15 cellular contexts compared by ENCODE assay signal in the genomic region with DNA sequence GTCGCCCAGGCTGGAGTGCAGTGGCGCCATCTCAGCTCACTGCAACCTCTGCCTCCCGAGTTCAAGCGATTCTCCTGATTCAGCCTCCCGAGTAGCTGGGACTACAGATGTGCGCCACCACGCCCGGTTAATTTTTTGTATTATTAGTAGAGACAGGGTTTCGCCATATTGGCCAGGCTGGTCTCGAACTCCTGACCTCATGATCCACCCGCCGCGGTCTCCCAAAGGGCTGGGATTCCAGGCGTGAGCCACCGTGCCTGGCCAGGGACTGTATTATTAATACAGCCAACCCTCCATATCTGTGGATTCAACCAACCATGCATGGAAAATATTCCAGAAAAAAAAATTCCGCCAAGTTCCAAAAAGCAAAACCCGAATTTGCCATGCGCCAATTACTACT. TPM values are rescaled to one million over a fixed set of nuclear protein-coding genes. Genes with fewer than 3 reads are reported as not detected.
"Had no signal": no experiment of that assay in that cellular context is flagged by ENCODE, and none has a peak within 500 bp of the region (broad histone marks: within the 10 kb centered on the region; RNA-seq: fewer than 3 reads in every experiment).

No MANE protein-coding gene starts in this region.

RNA-seq across cellular contexts. Expression of gene PGPEP1L, which starts 52.6 kb away (rescaled TPM):
- total RNA-seq: activated CD4-positive, alpha-beta T cell treated with anti-CD3 and anti-CD28 coated beads for 36 hours; activated naive CD8-positive, alpha-beta T cell treated with anti-CD3 and anti-CD28 coated beads for 36 hours; adrenal gland; cardiac muscle cell; left lobe of liver; lower lobe of right lung; osteoblast; progenitor cell of endocrine pancreas; SK-MEL-5; smooth muscle cell; stomach; suprapubic skin; T-cell; T-helper 2 cell treated with Interferon-gamma antibody and Interleukin-4, amounts not matched to agents 100 ng/mL and 5 ng/mL, for 36 hours; ureter had no signal
- polyA plus RNA-seq: cardiac muscle cell, smooth muscle cell had no signal
